1 cellular context compared by ENCODE assay signal in the genomic region with DNA sequence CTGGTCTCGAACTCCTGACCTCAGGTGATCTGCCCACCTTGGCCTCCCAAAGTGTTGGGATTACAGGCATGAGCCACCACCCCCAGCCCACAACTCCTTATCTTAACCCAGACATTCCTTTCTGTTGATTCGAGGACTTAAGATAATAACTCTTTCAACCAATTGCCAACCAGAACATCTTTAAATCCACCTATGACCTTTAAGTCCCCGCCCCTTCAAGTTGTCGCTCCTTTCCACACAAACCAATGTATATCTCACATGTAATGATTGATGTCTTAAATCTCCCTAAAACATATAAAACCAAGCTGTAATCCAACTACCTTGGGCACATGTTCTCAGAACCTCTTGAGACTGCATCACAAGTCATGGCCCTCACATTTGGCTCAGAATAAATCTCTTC.
TF ChIP-seq lines count a peak whose summit lies in the region.

No MANE protein-coding gene starts in this region.

TF ChIP-seq in IMR-90, 13 proteins besides CTCF, POLR2A, EP300 and RAD21:
- no peak for TF ChIP-seq MXI1 (IDR thresholded peaks at IDR 0.05; ENCODE audit: borderline replicate concordance, low read depth, low read length)
- TF ChIP-seq, protein P1, sequence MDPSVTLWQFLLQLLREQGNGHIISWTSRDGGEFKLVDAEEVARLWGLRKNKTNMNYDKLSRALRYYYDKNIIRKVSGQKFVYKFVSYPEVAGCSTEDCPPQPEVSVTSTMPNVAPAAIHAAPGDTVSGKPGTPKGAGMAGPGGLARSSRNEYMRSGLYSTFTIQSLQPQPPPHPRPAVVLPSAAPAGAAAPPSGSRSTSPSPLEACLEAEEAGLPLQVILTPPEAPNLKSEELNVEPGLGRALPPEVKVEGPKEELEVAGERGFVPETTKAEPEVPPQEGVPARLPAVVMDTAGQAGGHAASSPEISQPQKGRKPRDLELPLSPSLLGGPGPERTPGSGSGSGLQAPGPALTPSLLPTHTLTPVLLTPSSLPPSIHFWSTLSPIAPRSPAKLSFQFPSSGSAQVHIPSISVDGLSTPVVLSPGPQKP (IDR thresholded peaks at IDR 0.05; ENCODE audit: borderline replicate concordance, low read depth, low read length), result no peak
